Comparison of ENCODE assay signal across 12 cellular contexts in genomic region chr3:29642393-29643033, GRCh38.
DNase-seq lines count a peak whose midpoint lies in the region; TF ChIP-seq lines count a peak whose summit lies in the region.
"Had no signal": no experiment of that assay in that cellular context is flagged by ENCODE, and none has a peak within 500 bp of the region (broad histone marks: within the 10 kb centered on the region; RNA-seq: fewer than 3 reads in every experiment).

No MANE protein-coding gene starts in this region.

- WGBS in SK-N-SH (ENCODE audit: low lambda C conversion rate): 12% methylated on average over 5 of the region's 5 CpGs

- no peaks in the 10 kb centered on the region for H3K9me3 ChIP-seq in SK-N-SH

- TF ChIP-seq CTCF in BJ (IDR thresholded peaks at IDR 0.05; ENCODE audit: insufficient read depth, low read depth, low read length) (no peak), SK-N-SH (IDR thresholded peaks at IDR 0.05) (no peak), foreskin fibroblast (IDR thresholded peaks at IDR 0.05; ENCODE audit: low read depth, low read length) (no peak), RWPE1 (conservative IDR thresholded peaks at IDR 0.05; ENCODE audit: low read depth) (no peak)

- CTCF ChIA-PET in BJ (lab: Yijun Ruan, JAX): no interaction called here
- CTCF ChIA-PET in SK-N-SH (lab: Yijun Ruan, JAX): interaction anchor here (0.6 to 2.5 kb wide), 9 partner anchors 14 to 1110 kb away, joined by 3 to 12 read pairs (median 4); no protein-coding TSS in a partner anchor
- CTCF ChIA-PET in RWPE1 (lab: Yijun Ruan, JAX): no interaction called here

- H3F3A ChIP-seq in SK-N-SH (replicated peaks; ENCODE audit: insufficient read depth): peaks cover 48% of the 10 kb centered on the region

- H3K36me3 ChIP-seq in BJ (ENCODE audit: control insufficient read depth, insufficient read depth, low read length) (no peaks in the 10 kb centered on the region), SK-N-SH (replicated peaks in 1 of 2; ENCODE audit: control insufficient read depth in 1 of 2, insufficient read depth in 2 of 2, low read length in 1 of 2) (peaks cover 2 to 3% of the 10 kb centered on the region in 2 experiments)

- H3K9me2 ChIP-seq in SK-N-SH: no peaks in the 10 kb centered on the region

- peak overlapping the region; percentile 92 to 100 for H3K27ac ChIP-seq in SK-N-SH (ENCODE audit: low read depth in 2 of 2, low read length in 1 of 2)
- no peak overlapping the region for H3K27ac ChIP-seq in RWPE1

- peak; percentile 20 for DNase-seq in BJ (ENCODE audit: low read depth)
- DNase-seq in SK-N-SH: peak; percentile 17
- DNase-seq in foreskin fibroblast: peak; percentile 14 to 34
- DNase-seq in putamen (ENCODE audit: low spot score): peak; percentile 47
- DNase-seq in RWPE1 (ENCODE audit: low spot score): no peak
- no peak for DNase-seq in hippocampal formation (lab: John Stamatoyannopoulos, UW)
- no peak for DNase-seq in foreskin melanocyte
- no peak for DNase-seq in COR-L47 (lab: John Stamatoyannopoulos, UW)
- DNase-seq: activated CD4-positive, alpha-beta T cell treated with anti-CD3 and anti-CD28 coated beads, Interleukin-2, amount 50 U/mL, for 1 hour; CD8-positive, alpha-beta memory T cell; Kasumi-1 had no signal

- H2AFZ ChIP-seq in SK-N-SH (ENCODE audit: low read depth): no peak overlapping the region

- peaks cover 55% of the 10 kb centered on the region for H3K79me2 ChIP-seq in SK-N-SH (ENCODE audit: insufficient read depth)

- no peak overlapping the region for H3K4me3 ChIP-seq in BJ (ENCODE audit: low read depth, low read length)
- H3K4me3 ChIP-seq in SK-N-SH (ENCODE audit: low read depth in 2 of 2, low read length in 1 of 2): peak overlapping the region; percentile 41 to 42
- no peak overlapping the region for H3K4me3 ChIP-seq in foreskin fibroblast (ENCODE audit: low read depth in 1 of 2, low read length in 2 of 2)
- H3K4me3 ChIP-seq: lung had no signal

- peak overlapping the region; percentile 59 for H3K4me2 ChIP-seq in SK-N-SH

- TF ChIP-seq EP300 in SK-N-SH (IDR thresholded peaks at IDR 0.05; ENCODE audit: borderline replicate concordance in 1 of 2, low read depth in 1 of 2, low read length in 1 of 2): no peak

- H3K4me1 ChIP-seq in SK-N-SH (ENCODE audit: control insufficient read depth in 1 of 2, insufficient read depth in 2 of 2, low read depth in 1 of 2, low read length in 1 of 2): peaks cover 17 to 54% of the 10 kb centered on the region in 2 experiments; a peak in 3 of 4 replicates

- H3K27me3 ChIP-seq in BJ (ENCODE audit: control insufficient read depth, insufficient read depth, low read length) (no peaks in the 10 kb centered on the region), SK-N-SH (ENCODE audit: insufficient read depth) (no peaks in the 10 kb centered on the region)

- POLR2A ChIA-PET in BJ (lab: Charles Lee): no interaction called here
- POLR2A ChIA-PET in SK-N-SH (lab: Yijun Ruan, JAX): interaction anchor here (0.6 to 2.4 kb wide), 17 partner anchors 85 to 498 kb away, joined by 3 to 13 read pairs (median 5); partner anchors contain the start of gene RBMS3
- POLR2A ChIA-PET in RWPE1 (lab: Yijun Ruan, JAX; ENCODE audit: low non-redundant PET): no interaction called here

- peak overlapping the region; percentile 61; the same call in 1 of the 2 replicates for H3K9ac ChIP-seq in SK-N-SH

- TF ChIP-seq RAD21 in SK-N-SH (IDR thresholded peaks at IDR 0.05; ENCODE audit: low read length): peak; percentile 42

- no peaks in the 10 kb centered on the region for H4K20me1 ChIP-seq in SK-N-SH (ENCODE audit: insufficient read depth)

TF ChIP-seq in SK-N-SH, 30 proteins besides CTCF, POLR2A, EP300 and RAD21:
- TF ChIP-seq NFIC (IDR thresholded peaks at IDR 0.05; ENCODE audit: borderline replicate concordance): no peak
- TF ChIP-seq, protein P1, sequence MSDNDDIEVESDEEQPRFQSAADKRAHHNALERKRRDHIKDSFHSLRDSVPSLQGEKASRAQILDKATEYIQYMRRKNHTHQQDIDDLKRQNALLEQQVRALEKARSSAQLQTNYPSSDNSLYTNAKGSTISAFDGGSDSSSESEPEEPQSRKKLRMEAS (IDR thresholded peaks at IDR 0.05; ENCODE audit: low read depth): peak; percentile 32; the same call in 1 of the 2 replicates
- TF ChIP-seq JUND (IDR thresholded peaks at IDR 0.05): peak; percentile 10; the same call in 1 of the 2 replicates
- TF ChIP-seq MEF2A (IDR thresholded peaks at IDR 0.05; ENCODE audit: borderline replicate concordance, low read depth): peak; percentile 93
- 0 out of 2 replicates have a peak, but pooled peaks have one; percentile 54 for TF ChIP-seq TAF1 (IDR thresholded peaks at IDR 0.05; ENCODE audit: borderline replicate concordance, low read depth, low read length)
- no peak for TF ChIP-seq GABPA (IDR thresholded peaks at IDR 0.05; ENCODE audit: low read depth)
- no peak for TF ChIP-seq FOXJ3 (CRISPR knock-in tag; IDR thresholded peaks at IDR 0.05)
- no peak for TF ChIP-seq YY1 (IDR thresholded peaks at IDR 0.05; ENCODE audit: low read depth)
- TF ChIP-seq POLR2AphosphoS5 (IDR thresholded peaks at IDR 0.05; ENCODE audit: low read depth, low read length): peak; percentile 69
- peak; percentile 35; the same call in 1 of the 2 replicates for TF ChIP-seq SMC3 (IDR thresholded peaks at IDR 0.05; ENCODE audit: low read depth, low read length)
- peak; percentile 70 for TF ChIP-seq FOSL2 (IDR thresholded peaks at IDR 0.05; ENCODE audit: borderline replicate concordance, low read depth)
- TF ChIP-seq RXRA (IDR thresholded peaks at IDR 0.05; ENCODE audit: borderline replicate concordance, low read depth): peak; percentile 70; the same call in 1 of the 2 replicates
- TF ChIP-seq RFX5 (IDR thresholded peaks at IDR 0.05; ENCODE audit: low read length): peak; percentile 34
- no peak for TF ChIP-seq TCF12 (IDR thresholded peaks at IDR 0.05)

Comparison
In these comparisons a context has a peak if more than half of its experiments do, and no peak if none do; other contexts are left out.
1. DNase-seq: peak in BJ (single experiment), SK-N-SH (single experiment), foreskin fibroblast (2 of 2) and putamen (single experiment); none in RWPE1 (single experiment), hippocampal formation (0 of 2), foreskin melanocyte (single experiment) and COR-L47 (single experiment).
2. H3K4me3 ChIP-seq: peak in SK-N-SH (2 of 2); none in BJ (single experiment) and foreskin fibroblast (0 of 2).